ENCODE assay signal across 15 cellular contexts in genomic region chr6:38350882-38351281, GRCh38.
DNase-seq lines count a peak whose midpoint lies in the region; TF ChIP-seq lines count a peak whose summit lies in the region.
"Had no signal": no experiment of that assay in that cellular context is flagged by ENCODE, and none has a peak within 500 bp of the region (broad histone marks: within the 10 kb centered on the region; RNA-seq: fewer than 3 reads in every experiment).

No MANE protein-coding gene starts in this region.

- no peak overlapping the region for H3K4me3 ChIP-seq in brain microvascular endothelial cell (ENCODE audit: low read depth, low read length)
- H3K4me3 ChIP-seq in suprapubic skin: no peak overlapping the region
- H3K4me3 ChIP-seq: cardiac muscle cell, upper lobe of right lung had no signal

- in situ Hi-C loops in brain microvascular endothelial cell (cut with HindIII; ENCODE audit: low pct_ligation_motif_present, low sequenced_read_pairs): no loop called here

- DNase-seq in DMS 273 (lab: John Stamatoyannopoulos, UW; ENCODE audit: unreplicated experiment) (peak; percentile 12), DMS 273 treated with DMSO at 0.1 percent for 48 hours (lab: John Stamatoyannopoulos, UW) (no peak), brain microvascular endothelial cell (peak; percentile 25), stromal cell of bone marrow (ENCODE audit: low read depth) (peak; percentile 83), cerebellar nuclear complex (lab: John Stamatoyannopoulos, UW) (no peak), suprapubic skin (ENCODE audit: low spot score in 2 of 2) (no peak)
- no peak for DNase-seq in activated T-cell treated with anti-CD3 and anti-CD28 coated beads, Interleukin-2, amount 50 U/mL, for 1 hour
- DNase-seq: activated CD4-positive, alpha-beta T cell treated with anti-CD3 and anti-CD28 coated beads, Interleukin-2, amount 50 U/mL, for 1 hour; activated effector memory CD4-positive, alpha-beta T cell treated with anti-CD3 and anti-CD28 coated beads, Interleukin-2, amount 50 U/mL, for 16 hours; natural killer cell; NCI-H1048; upper lobe of right lung had no signal

- no peak for TF ChIP-seq POLR2A in suprapubic skin (IDR thresholded peaks at IDR 0.05)

- 0% methylated on average over 1 of the region's 1 CpG for WGBS in suprapubic skin

- H3K27ac ChIP-seq in brain microvascular endothelial cell: no peak overlapping the region
- H3K27ac ChIP-seq in layer of hippocampus (ENCODE audit: low read depth, low read length): peak overlapping the region; percentile 59
- no peak overlapping the region for H3K27ac ChIP-seq in suprapubic skin
- H3K27ac ChIP-seq: 22Rv1, cardiac muscle cell, upper lobe of right lung had no signal

- TF ChIP-seq CTCF in brain microvascular endothelial cell (IDR thresholded peaks at IDR 0.05; ENCODE audit: low read depth, low read length, missing control alignments) (no peak), suprapubic skin (IDR thresholded peaks at IDR 0.05) (no peak)

- TF ChIP-seq EP300 in suprapubic skin (IDR thresholded peaks at IDR 0.05): no peak

- peaks cover 10% of the 10 kb centered on the region for H3K4me1 ChIP-seq in suprapubic skin
- H3K4me1 ChIP-seq: upper lobe of right lung had no signal

- no peaks in the 10 kb centered on the region for H3K9me3 ChIP-seq in suprapubic skin
- H3K9me3 ChIP-seq: upper lobe of right lung had no signal

- H3K36me3 ChIP-seq in brain microvascular endothelial cell (replicated peaks) (no peaks in the 10 kb centered on the region), suprapubic skin (no peaks in the 10 kb centered on the region)
- H3K36me3 ChIP-seq: cardiac muscle cell, upper lobe of right lung had no signal

- no peaks in the 10 kb centered on the region for H3K27me3 ChIP-seq in brain microvascular endothelial cell (replicated peaks)
- H3K27me3 ChIP-seq in layer of hippocampus (ENCODE audit: control insufficient read depth, insufficient read depth, low read length): no peaks in the 10 kb centered on the region
- H3K27me3 ChIP-seq in suprapubic skin: no peaks in the 10 kb centered on the region
- H3K27me3 ChIP-seq: cardiac muscle cell, upper lobe of right lung had no signal

Comparison
In these comparisons a context has a peak if more than half of its experiments do, and no peak if none do; other contexts are left out.
1. DNase-seq: peak in DMS 273 (single experiment), brain microvascular endothelial cell (single experiment) and stromal cell of bone marrow (single experiment); none in DMS 273 treated with DMSO at 0.1 percent for 48 hours (single experiment), activated T-cell treated with anti-CD3 and anti-CD28 coated beads, Interleukin-2, amount 50 U/mL, for 1 hour (single experiment), cerebellar nuclear complex (0 of 2) and suprapubic skin (0 of 2).